ENCODE assay signal across 10 cellular contexts in genomic region chr10:120067427-120067826, GRCh38.
ATAC-seq and TF ChIP-seq lines count a peak whose summit lies in the region.
"Had no signal": no experiment of that assay in that cellular context is flagged by ENCODE, and none has a peak within 500 bp of the region (broad histone marks: within the 10 kb centered on the region; RNA-seq: fewer than 3 reads in every experiment).

No MANE protein-coding gene starts in this region.

- H3K27ac ChIP-seq in HEK293 (ENCODE audit: extremely low read depth, low read depth, low read length), result no peak overlapping the region
- H3K27ac ChIP-seq: 22Rv1; A549; BLaER1; BLaER1 treated with 17β-estradiol and CSF1 and Interleukin-3, amounts not matched to agents 10 nM and 100 nM; C4-2B had no signal

- H3K36me3 ChIP-seq in HEK293 (ENCODE audit: control insufficient read depth in 2 of 2, insufficient read depth in 1 of 2, low read length in 2 of 2), result no peaks in the 10 kb centered on the region
- H3K36me3 ChIP-seq: BE2C; BLaER1; BLaER1 treated with 17β-estradiol and CSF1 and Interleukin-3, amounts not matched to agents 10 nM and 100 nM had no signal

- H3K4me3 ChIP-seq in HEK293 (ENCODE audit: low read depth, low read length), result no peak overlapping the region
- H3K4me3 ChIP-seq: A549; BLaER1; BLaER1 treated with 17β-estradiol and CSF1 and Interleukin-3, amounts not matched to agents 10 nM and 100 nM had no signal

- TF ChIP-seq CTCF in HEK293 (tag by site-specific recombination; IDR thresholded peaks at IDR 0.05), result no peak

- H3K4me1 ChIP-seq in HEK293 (ENCODE audit: control insufficient read depth, insufficient read depth, low read length), result no peaks in the 10 kb centered on the region
- H3K4me1 ChIP-seq: A549, BE2C, BLaER1, Caco-2 had no signal

- H3K9me3 ChIP-seq in HEK293 (ENCODE audit: control insufficient read depth, insufficient read depth, low read depth, low read length), result no peaks in the 10 kb centered on the region
- H3K9me3 ChIP-seq: A549, BE2C had no signal

- POLR2A ChIA-PET in HEK293 (lab: Yijun Ruan, JAX), result no interaction called here

- ATAC-seq in HG02938 (IDR thresholded peaks at IDR 0.05; ENCODE audit: unreplicated experiment), result no peak
- ATAC-seq: A549; CD8-positive, alpha-beta T cell had no signal

- CTCF ChIA-PET in HEK293 (lab: Yijun Ruan, JAX), result no interaction called here

TF ChIP-seq in HEK293, 187 proteins besides CTCF, POLR2A, EP300 and RAD21:
- no peak for TF ChIP-seq ZNF549 (tag by site-specific recombination; IDR thresholded peaks at IDR 0.05)
- TF ChIP-seq ZNF140 (tag by site-specific recombination; IDR thresholded peaks at IDR 0.05), result peak; percentile 98
- no peak for TF ChIP-seq ZNF585B (tag by site-specific recombination; IDR thresholded peaks at IDR 0.05)
